Comparison of ENCODE assay signal across 23 cellular contexts in the genomic region with DNA sequence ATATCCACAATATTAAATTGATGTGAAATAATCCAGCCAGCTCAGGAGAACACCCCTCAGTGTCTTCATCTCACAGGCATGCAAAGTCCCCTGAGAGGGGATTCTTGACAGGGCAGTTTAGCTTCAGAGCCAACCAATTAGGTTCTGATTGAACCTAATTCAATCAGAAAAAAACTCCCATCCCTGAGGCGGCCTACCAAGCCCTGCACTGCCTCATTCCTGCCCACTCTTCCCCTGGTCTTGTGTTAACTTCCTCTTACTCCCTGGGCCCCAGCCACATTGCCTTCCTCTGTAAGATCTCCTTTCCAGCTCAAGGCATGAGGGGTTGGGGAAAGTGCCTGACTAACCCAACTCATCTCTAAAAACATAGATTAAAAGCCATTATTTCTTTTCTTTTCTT. TPM values are rescaled to one million over a fixed set of nuclear protein-coding genes. Genes with fewer than 3 reads are reported as not detected.
A peak's percentile ranks its signal among the peaks of the same experiment; 100 is the strongest.
DNase-seq lines count a peak whose midpoint lies in the region; ATAC-seq, FAIRE-seq and TF ChIP-seq lines count a peak whose summit lies in the region.
"Had no signal": no experiment of that assay in that cellular context is flagged by ENCODE, and none has a peak within 500 bp of the region (broad histone marks: within the 10 kb centered on the region; RNA-seq: fewer than 3 reads in every experiment).

No MANE protein-coding gene starts in this region.

- H3K36me3 ChIP-seq in endodermal cell (ENCODE audit: control insufficient read depth, insufficient read depth, low read length) (no peaks in the 10 kb centered on the region), mesenchymal stem cell (ENCODE audit: control insufficient read depth in 1 of 2, insufficient read depth in 2 of 2, low read depth in 1 of 2, low read length in 2 of 2) (no peaks in the 10 kb centered on the region)
- H3K36me3 ChIP-seq: colonic mucosa, gastrocnemius medialis, tibial nerve had no signal

- no peak overlapping the region for H2BK15ac ChIP-seq in mesenchymal stem cell (ENCODE audit: low read depth, poor library complexity, severe bottlenecking)

- H3K4me1 ChIP-seq in endodermal cell (ENCODE audit: control insufficient read depth, insufficient read depth, low read length) (no peaks in the 10 kb centered on the region), mesenchymal stem cell (ENCODE audit: control insufficient read depth, insufficient read depth, low read depth, low read length) (peaks cover 2% of the 10 kb centered on the region)
- H3K4me1 ChIP-seq: body of pancreas, colonic mucosa, gastrocnemius medialis had no signal

- H2BK120ac ChIP-seq in mesenchymal stem cell (ENCODE audit: low read depth, low read length), result no peak overlapping the region

- TF ChIP-seq CTCF in endodermal cell (conservative IDR thresholded peaks at IDR 0.05) (no peak), D721Med (IDR thresholded peaks at IDR 0.05; ENCODE audit: insufficient read depth, missing control alignments) (no peak)

- H2BK5ac ChIP-seq in mesenchymal stem cell (ENCODE audit: low read depth, low read length, poor library complexity, severe bottlenecking), result no peak overlapping the region

- H3K27ac ChIP-seq in endodermal cell (ENCODE audit: low read depth, low read length), result no peak overlapping the region
- no peak overlapping the region for H3K27ac ChIP-seq in mesenchymal stem cell (ENCODE audit: low read length, poor library complexity, severe bottlenecking)
- H3K27ac ChIP-seq: body of pancreas, colonic mucosa, gastrocnemius medialis, SK-N-MC had no signal

- no peak for FAIRE-seq in D721Med (lab: Jason Lieb, UNC)

- no peak overlapping the region for H2AFZ ChIP-seq in mesenchymal stem cell (ENCODE audit: low read depth, low read length)

- 90% methylated on average over 1 of the region's 1 CpG; no CpG with 5 or more reads in 1 of the 2 experiments for WGBS in endodermal cell (ENCODE audit: insufficient coverage in 1 of 2, insufficient read length in 1 of 2), 2 experiments
- WGBS in mesenchymal stem cell, result 46% methylated on average over 1 of the region's 1 CpG

- H2BK12ac ChIP-seq in mesenchymal stem cell (ENCODE audit: low read length in 2 of 2), result no peak overlapping the region

- peaks cover 10% of the 10 kb centered on the region for H3K9me3 ChIP-seq in endodermal cell (ENCODE audit: control insufficient read depth, low read length)
- no peaks in the 10 kb centered on the region for H3K9me3 ChIP-seq in mesenchymal stem cell (ENCODE audit: control insufficient read depth, low read length)
- H3K9me3 ChIP-seq: colonic mucosa, gastrocnemius medialis had no signal

- no peak overlapping the region for H3K4me2 ChIP-seq in mesenchymal stem cell (ENCODE audit: low read length, poor library complexity, severe bottlenecking)

- H3K27me3 ChIP-seq in endodermal cell (ENCODE audit: control insufficient read depth, insufficient read depth, low read length, poor library complexity, severe bottlenecking), result no peaks in the 10 kb centered on the region
- no peaks in the 10 kb centered on the region for H3K27me3 ChIP-seq in mesenchymal stem cell (ENCODE audit: control insufficient read depth in 1 of 2, insufficient read depth in 1 of 2, low read length in 2 of 2)
- H3K27me3 ChIP-seq: body of pancreas, colonic mucosa, gastrocnemius medialis, tibial nerve had no signal

- no peaks in the 10 kb centered on the region for H3K36me3 Mint-ChIP-seq in endodermal cell (ENCODE audit: low read depth)
- H3K36me3 Mint-ChIP-seq: memory B cell; stimulated activated naive B cell treated with anti-CD40 and anti-IgM and Interleukin-4, amounts not matched to agents 10 μg/mL and 1 μg/mL and 100 μg/mL, for 72 hours had no signal

- no peak overlapping the region for H3K4me3 Mint-ChIP-seq in endodermal cell
- H3K4me3 Mint-ChIP-seq: activated CD4-positive, alpha-beta T cell treated with anti-CD3 and anti-CD28 coated beads, Interleukin-2, amount 10 ng/mL, durations not matched to agents 7 days and 5 days; activated naive CD4-positive, alpha-beta T cell treated with anti-CD3 and anti-CD28 coated beads for 36 hours; memory B cell; nephron; stimulated activated naive B cell treated with anti-CD40 and anti-IgM and Interleukin-4, amounts not matched to agents 10 μg/mL and 1 μg/mL and 100 μg/mL, for 72 hours had no signal

- no peaks in the 10 kb centered on the region for H3K27me3 Mint-ChIP-seq in endodermal cell (ENCODE audit: insufficient read depth)
- H3K27me3 Mint-ChIP-seq: progenitor cell of endocrine pancreas had no signal

- DNase-seq in D341Med (ENCODE audit: low spot score) (peak; percentile 62), NOMO-1 treated with DMSO at 0.1 percent for 48 hours (lab: John Stamatoyannopoulos, UW; ENCODE audit: unreplicated experiment) (peak; percentile 10), endodermal cell (peak; percentile 39), mesenchymal stem cell (no peak), D721Med (ENCODE audit: insufficient read length, low spot score) (no peak), globus pallidus (ENCODE audit: low spot score) (no peak)
- DNase-seq: activated CD4-positive, alpha-beta T cell treated with anti-CD3 and anti-CD28 coated beads, Interleukin-2, amount 10 ng/mL, durations not matched to agents 7 days and 5 days; activated naive CD4-positive, alpha-beta T cell treated with anti-CD3 and anti-CD28 coated beads for 36 hours; colonic mucosa; DMS153; NCI-H187; NCI-H510A; stimulated activated naive B cell treated with anti-CD40 and anti-IgM and Interleukin-4, amounts not matched to agents 10 μg/mL and 1 μg/mL and 100 μg/mL, for 72 hours had no signal

- H3K14ac ChIP-seq in mesenchymal stem cell (ENCODE audit: low read length in 2 of 2), result no peak overlapping the region

- no peak overlapping the region for H3K18ac ChIP-seq in mesenchymal stem cell (ENCODE audit: low read depth in 1 of 2, low read length in 2 of 2)

- no peak overlapping the region for H4K8ac ChIP-seq in mesenchymal stem cell (ENCODE audit: low read length)

- H3K23ac ChIP-seq in mesenchymal stem cell (ENCODE audit: low read length in 2 of 2), result no peak overlapping the region

- no peak overlapping the region for H3K9ac ChIP-seq in endodermal cell (ENCODE audit: extremely low read depth, low read length, poor library complexity, severe bottlenecking)
- no peak overlapping the region for H3K9ac ChIP-seq in mesenchymal stem cell (ENCODE audit: low read length)

- ATAC-seq in GM21576 (IDR thresholded peaks at IDR 0.05; ENCODE audit: unreplicated experiment) (no peak), HG03045 (IDR thresholded peaks at IDR 0.05; ENCODE audit: unreplicated experiment) (no peak)
- ATAC-seq: body of pancreas; gastrocnemius medialis; HCT116; stimulated activated naive B cell treated with anti-CD40 and anti-IgM and Interleukin-4, amounts not matched to agents 10 μg/mL and 1 μg/mL and 100 μg/mL, for 72 hours had no signal

- no peak overlapping the region for H3K27ac Mint-ChIP-seq in endodermal cell
- H3K27ac Mint-ChIP-seq: activated CD4-positive, alpha-beta T cell treated with anti-CD3 and anti-CD28 coated beads, Interleukin-2, amount 10 ng/mL, durations not matched to agents 7 days and 5 days; activated naive CD4-positive, alpha-beta T cell treated with anti-CD3 and anti-CD28 coated beads for 36 hours; memory B cell; progenitor cell of endocrine pancreas; stimulated activated naive B cell treated with anti-CD40 and anti-IgM and Interleukin-4, amounts not matched to agents 10 μg/mL and 1 μg/mL and 100 μg/mL, for 72 hours had no signal

- no peaks in the 10 kb centered on the region for H3K4me1 Mint-ChIP-seq in endodermal cell
- H3K4me1 Mint-ChIP-seq: activated CD4-positive, alpha-beta T cell treated with anti-CD3 and anti-CD28 coated beads, Interleukin-2, amount 10 ng/mL, durations not matched to agents 7 days and 5 days; memory B cell; nephron had no signal

- no peak overlapping the region for H4K91ac ChIP-seq in mesenchymal stem cell (ENCODE audit: low read length)

- H3K79me1 ChIP-seq in mesenchymal stem cell (replicated peaks; ENCODE audit: low read length, poor library complexity, severe bottlenecking), result no peaks in the 10 kb centered on the region

- no peak overlapping the region for H3K4ac ChIP-seq in mesenchymal stem cell (ENCODE audit: low read depth in 1 of 2, low read length in 2 of 2)

- H3K4me3 ChIP-seq in endodermal cell (ENCODE audit: low read length), result no peak overlapping the region
- H3K4me3 ChIP-seq in mesenchymal stem cell (ENCODE audit: insufficient read depth in 1 of 2, low read depth in 1 of 2, low read length in 2 of 2), result no peak overlapping the region
- H3K4me3 ChIP-seq: body of pancreas, colonic mucosa, gastrocnemius medialis, SK-N-MC, tibial nerve had no signal

- H2AK5ac ChIP-seq in mesenchymal stem cell (ENCODE audit: low read length, severe bottlenecking), result peak overlapping the region; percentile 42

- H3K9me3 Mint-ChIP-seq in endodermal cell, result peaks cover 11% of the 10 kb centered on the region

RNA-seq across cellular contexts. Expression of gene FRMD4B, which starts 46.1 kb away (rescaled TPM):
- 1 to 10 TPM; 2.1 to 2.2 TPM for total RNA-seq in endodermal cell
- 22.2 TPM for polyA plus RNA-seq in endodermal cell (2013, experiment 1 of 2)
- 25.4 TPM for polyA plus RNA-seq in endodermal cell (2013, experiment 2 of 2)
- 3.9 TPM for polyA plus RNA-seq in mesenchymal stem cell (2013, experiment 1 of 2)
- 4.2 TPM for polyA plus RNA-seq in mesenchymal stem cell (2013, experiment 2 of 2)

Comparison
In these comparisons a context has a peak if more than half of its experiments do, and no peak if none do; other contexts are left out.
1. DNase-seq: peak in D341Med (single experiment), NOMO-1 treated with DMSO at 0.1 percent for 48 hours (single experiment) and endodermal cell (single experiment); none in mesenchymal stem cell (single experiment), D721Med (single experiment) and globus pallidus (single experiment).